In genomic region chr4:161419822-161420221, GRCh38 we compare ENCODE assay signal across 13 cellular contexts.
DNase-seq lines count a peak whose midpoint lies in the region; ATAC-seq, FAIRE-seq and TF ChIP-seq lines count a peak whose summit lies in the region.
"Had no signal": no experiment of that assay in that cellular context is flagged by ENCODE, and none has a peak within 500 bp of the region (broad histone marks: within the 10 kb centered on the region; RNA-seq: fewer than 3 reads in every experiment).

No MANE protein-coding gene starts in this region.

- ATAC-seq in HG03432 (IDR thresholded peaks at IDR 0.05; ENCODE audit: unreplicated experiment): peak; percentile 80
- peak; percentile 68 for ATAC-seq in HepG2
- ATAC-seq in GM21528 (IDR thresholded peaks at IDR 0.05; ENCODE audit: low FRiP score, unreplicated experiment): no peak
- no peak for ATAC-seq in GM19452 (IDR thresholded peaks at IDR 0.05; ENCODE audit: unreplicated experiment)

- CTCF ChIA-PET in HepG2 (lab: Yijun Ruan, JAX; ENCODE audit: low intra/inter-chr PET ratio, low total read pairs): interaction anchor here (1.0 kb wide), 1 partner anchor 99 kb away, joined by 4 read pairs; no protein-coding TSS in a partner anchor

- TF ChIP-seq POLR2A in HepG2 (IDR thresholded peaks at IDR 0.05; ENCODE audit: insufficient read depth in 1 of 2, low read depth in 2 of 2, low read length in 2 of 2): no peak

- H3K4me2 ChIP-seq in HepG2 (ENCODE audit: low read depth, low read length): no peak overlapping the region

- no peak overlapping the region for H3K9ac ChIP-seq in HepG2 (ENCODE audit: insufficient read depth, low read depth, low read length)

- POLR2A ChIA-PET in HepG2 (lab: Yijun Ruan, JAX): no interaction called here

- intact Hi-C loops in HepG2 (cut with micrococcal nuclease; ENCODE audit: unreplicated experiment): no loop called here

- H3K4me3 ChIP-seq in HepG2 (replicated peaks in 1 of 3; ENCODE audit: insufficient read depth in 1 of 3, low read depth in 2 of 3, low read length in 3 of 3): no peak overlapping the region
- H3K4me3 ChIP-seq: dorsolateral prefrontal cortex, lung, tibial artery had no signal

- H3K36me3 ChIP-seq in HepG2 (replicated peaks in 1 of 2; ENCODE audit: control insufficient read depth in 1 of 2, insufficient read depth in 2 of 2, low read length in 2 of 2): no peaks in the 10 kb centered on the region
- H3K36me3 ChIP-seq: tibial artery had no signal

- FAIRE-seq in HepG2 (lab: Jason Lieb, UNC): no peak
- FAIRE-seq: H54 had no signal

- in situ Hi-C loops in HepG2 (cut with HindIII; ENCODE audit: extremely low pct_ligation_motif_present, low pct_unique_long_range_greater_than_20kb): no loop called here

- H3K27me3 ChIP-seq in HepG2 (ENCODE audit: control insufficient read depth in 1 of 2, insufficient read depth in 2 of 2, low read length in 2 of 2): no peaks in the 10 kb centered on the region
- H3K27me3 ChIP-seq: dorsolateral prefrontal cortex, tibial artery had no signal

- TF ChIP-seq CTCF in HepG2 (CRISPR knock-in tag; IDR thresholded peaks at IDR 0.05): no peak

- WGBS in HepG2 (ENCODE audit: low lambda C conversion rate): 8% methylated on average over 1 of the region's 1 CpG

- no peaks in the 10 kb centered on the region for H3K9me3 ChIP-seq in HepG2 (ENCODE audit: low read length)
- H3K9me3 ChIP-seq: tibial artery had no signal

- TF ChIP-seq EP300 in HepG2 (IDR thresholded peaks at IDR 0.05; ENCODE audit: low read depth in 2 of 2, low read length in 2 of 2) (no peak), HepG2 (CRISPR knock-in tag; IDR thresholded peaks at IDR 0.05; ENCODE audit: borderline replicate concordance) (no peak)

- no TSS peak for BruUV-seq in HepG2 (replicated peaks; lab: Mats Ljungman, UMichigan)

- H3K27ac ChIP-seq in HepG2 (ENCODE audit: extremely low read length, insufficient read depth, low read length): no peak overlapping the region
- H3K27ac ChIP-seq: dorsolateral prefrontal cortex, tibial artery had no signal

- no peak overlapping the region for H2AFZ ChIP-seq in HepG2 (ENCODE audit: low read length)

- DNase-seq in GDM1 (lab: John Stamatoyannopoulos, UW) (peak; percentile 49), SKM-1 (lab: John Stamatoyannopoulos, UW; ENCODE audit: unreplicated experiment) (peak; percentile 92), HepG2 (ENCODE audit: low spot score) (peak; percentile 1), NCI-H128 (lab: John Stamatoyannopoulos, UW; ENCODE audit: unreplicated experiment) (no peak)
- DNase-seq in activated naive CD4-positive, alpha-beta T cell treated with Interleukin-2 at 50 U/mL for 16 hours: no peak
- DNase-seq: activated effector memory CD4-positive, alpha-beta T cell treated with Interleukin-2 at 50 U/mL for 16 hours; dorsolateral prefrontal cortex had no signal

- no peaks in the 10 kb centered on the region for H3K79me2 ChIP-seq in HepG2 (ENCODE audit: insufficient read depth, low read length)

- TF ChIP-seq RAD21 in HepG2 (CRISPR knock-in tag; IDR thresholded peaks at IDR 0.05): no peak

- no peaks in the 10 kb centered on the region for H4K20me1 ChIP-seq in HepG2 (ENCODE audit: insufficient read depth, low read length)

- H3K4me1 ChIP-seq in HepG2 (ENCODE audit: insufficient read depth, low read length): no peaks in the 10 kb centered on the region
- H3K4me1 ChIP-seq: tibial artery had no signal

TF ChIP-seq in HepG2, 621 proteins besides CTCF, POLR2A, EP300 and RAD21:
- no peak for TF ChIP-seq REPIN1 (CRISPR knock-in tag; IDR thresholded peaks at IDR 0.05; ENCODE audit: borderline replicate concordance, low read depth)
- TF ChIP-seq MED8 (CRISPR knock-in tag; IDR thresholded peaks at IDR 0.05; ENCODE audit: insufficient replicate concordance): no peak
TF ChIP-seq in HepG2: peak in this region for 0.

Comparison
In these comparisons a context has a peak if more than half of its experiments do, and no peak if none do; other contexts are left out.
1. DNase-seq: peak in GDM1 (single experiment), SKM-1 (single experiment) and HepG2 (single experiment); none in NCI-H128 (single experiment) and activated naive CD4-positive, alpha-beta T cell treated with Interleukin-2 at 50 U/mL for 16 hours (single experiment).
2. ATAC-seq: peak in HG03432 (single experiment) and HepG2 (single experiment); none in GM21528 (single experiment) and GM19452 (single experiment).